ENCODE assay signal across 22 cellular contexts in genomic region chr18:61982475-61982874, GRCh38.
"Had no signal": no experiment of that assay in that cellular context is flagged by ENCODE, and none has a peak within 500 bp of the region (broad histone marks: within the 10 kb centered on the region; RNA-seq: fewer than 3 reads in every experiment).

No MANE protein-coding gene starts in this region.

- H3K27me3 Mint-ChIP-seq: central memory CD8-positive, alpha-beta T cell; stimulated activated naive CD8-positive, alpha-beta T cell treated with anti-CD3 and anti-CD28 coated beads, Interleukin-15, amount 100 ng/mL, for 72 hours; type B pancreatic cell had no signal

- H3K9me3 ChIP-seq: colonic mucosa, gastroesophageal sphincter, heart left ventricle, mucosa of descending colon, prostate gland, right atrium auricular region, suprapubic skin had no signal

- DNase-seq: activated CD4-positive, alpha-beta T cell treated with anti-CD3 and anti-CD28 coated beads for 48 hours; activated CD4-positive, CD25-positive, alpha-beta regulatory T cell; activated CD8-positive, alpha-beta memory T cell treated with anti-CD3 and anti-CD28 coated beads, Interleukin-2, amount 50 U/mL, for 4 hours; activated naive CD4-positive, alpha-beta T cell treated with anti-CD3 and anti-CD28 coated beads for 36 hours; activated T-cell treated with anti-CD3 and anti-CD28 coated beads, Interleukin-2, amount 50 U/mL, for 4 hours; anterior cingulate cortex; colonic mucosa; erythroblast; heart left ventricle; left ventricle myocardium superior; mucosa of descending colon; naive B cell; stimulated activated naive CD8-positive, alpha-beta T cell treated with anti-CD3 and anti-CD28 coated beads, Interleukin-15, amount 100 ng/mL, for 72 hours; T-helper 9 cell had no signal

- H3K4me1 ChIP-seq: colonic mucosa, prostate gland, right atrium auricular region, suprapubic skin had no signal

- H3K4me3 Mint-ChIP-seq: activated naive CD4-positive, alpha-beta T cell treated with anti-CD3 and anti-CD28 coated beads for 36 hours; activated T-cell treated with anti-CD3 and anti-CD28 coated beads, Interleukin-2, amount 50 U/mL, for 4 hours; central memory CD8-positive, alpha-beta T cell; memory B cell; naive B cell; neural crest cell; stimulated activated naive CD8-positive, alpha-beta T cell treated with anti-CD3 and anti-CD28 coated beads, Interleukin-15, amount 100 ng/mL, for 72 hours; type B pancreatic cell had no signal

- H3K4me3 ChIP-seq: colonic mucosa, gastroesophageal sphincter, heart left ventricle, mucosa of descending colon, prostate gland, right atrium auricular region, suprapubic skin had no signal

- ATAC-seq: activated T-cell treated with anti-CD3 and anti-CD28 coated beads, Interleukin-2, amount 50 U/mL, for 4 hours; gastroesophageal sphincter; heart left ventricle; left ventricle myocardium superior; mucosa of descending colon; stimulated activated naive CD8-positive, alpha-beta T cell treated with anti-CD3 and anti-CD28 coated beads, Interleukin-15, amount 100 ng/mL, for 72 hours had no signal

- H3K36me3 ChIP-seq: colonic mucosa, gastroesophageal sphincter, heart left ventricle, prostate gland, right atrium auricular region, suprapubic skin had no signal

- H3K36me3 Mint-ChIP-seq: memory B cell, naive B cell, type B pancreatic cell had no signal

- H3K27me3 ChIP-seq: colonic mucosa, gastroesophageal sphincter, heart left ventricle, right atrium auricular region, suprapubic skin had no signal

- H3K27ac Mint-ChIP-seq: activated naive CD4-positive, alpha-beta T cell treated with anti-CD3 and anti-CD28 coated beads for 36 hours; memory B cell; naive B cell; stimulated activated naive CD8-positive, alpha-beta T cell treated with anti-CD3 and anti-CD28 coated beads, Interleukin-15, amount 100 ng/mL, for 72 hours; type B pancreatic cell had no signal

- H3K27ac ChIP-seq: colonic mucosa, gastroesophageal sphincter, heart left ventricle, prostate gland, right atrium auricular region, suprapubic skin had no signal

- H3K9me3 Mint-ChIP-seq: activated naive CD4-positive, alpha-beta T cell treated with anti-CD3 and anti-CD28 coated beads for 36 hours; activated T-cell treated with anti-CD3 and anti-CD28 coated beads, Interleukin-2, amount 50 U/mL, for 4 hours; central memory CD8-positive, alpha-beta T cell; memory B cell; naive B cell; neural crest cell; stimulated activated naive CD8-positive, alpha-beta T cell treated with anti-CD3 and anti-CD28 coated beads, Interleukin-15, amount 100 ng/mL, for 72 hours had no signal

- H3K4me1 Mint-ChIP-seq: central memory CD8-positive, alpha-beta T cell; naive B cell had no signal
